17 cellular contexts compared by ENCODE assay signal in genomic region chr17:48718162-48718780, GRCh38. TPM values are rescaled to one million over a fixed set of nuclear protein-coding genes. Genes with fewer than 3 reads are reported as not detected.
DNase-seq lines count a peak whose midpoint lies in the region; ATAC-seq and TF ChIP-seq lines count a peak whose summit lies in the region.
"Had no signal": no experiment of that assay in that cellular context is flagged by ENCODE, and none has a peak within 500 bp of the region (broad histone marks: within the 10 kb centered on the region; RNA-seq: fewer than 3 reads in every experiment).

No MANE protein-coding gene starts in this region.

- H3K36me3 ChIP-seq in iPS-20b (ENCODE audit: insufficient read depth, low read depth, low read length) (no peaks in the 10 kb centered on the region), gastrocnemius medialis (no peaks in the 10 kb centered on the region)
- H3K36me3 ChIP-seq: spleen, uterus had no signal

- intact Hi-C loops in gastrocnemius medialis (cut with DNase I; ENCODE audit: low total_unique reads): no loop called here

- DNase-seq in activated T-cell treated with anti-CD3 and anti-CD28 coated beads, Interleukin-2, amount 50 U/mL, for 72 hours: no peak
- no peak for DNase-seq in activated T-cell treated with anti-CD3 and anti-CD28 coated beads, Interleukin-2, amount 50 U/mL, for 4 hours
- no peak for DNase-seq in stimulated activated naive CD8-positive, alpha-beta T cell treated with anti-CD3 and anti-CD28 coated beads, Interleukin-15, amount 100 ng/mL, for 72 hours
- DNase-seq in gastrocnemius medialis (no peak), HPDE6-E6E7 (ENCODE audit: extremely low spot score) (no peak)
- DNase-seq: activated CD4-positive, CD25-positive, alpha-beta regulatory T cell; activated effector memory CD4-positive, alpha-beta T cell treated with Interleukin-2 at 50 U/mL for 16 hours; cerebellar nuclear complex; DMS79 treated with DMSO at 0.1 percent for 48 hours; NCI-H1436; NCI-H526 treated with DMSO at 0.1 percent for 48 hours; spleen; uterus had no signal

- H3K4me1 ChIP-seq in iPS-20b (ENCODE audit: insufficient read depth, low read length) (peaks cover 21% of the 10 kb centered on the region), gastrocnemius medialis (peaks cover 0 to 10% of the 10 kb centered on the region in 2 donors)
- H3K4me1 ChIP-seq: uterus had no signal

- H3K27ac ChIP-seq in VCaP (peak overlapping the region; percentile 100), iPS-20b (ENCODE audit: low read length) (no peak overlapping the region), gastrocnemius medialis (no peak overlapping the region)
- H3K27ac ChIP-seq: spleen, uterus had no signal

- no peaks in the 10 kb centered on the region for H3K9me3 Mint-ChIP-seq in activated T-cell treated with anti-CD3 and anti-CD28 coated beads, Interleukin-2, amount 50 U/mL, for 72 hours
- no peaks in the 10 kb centered on the region for H3K9me3 Mint-ChIP-seq in activated T-cell treated with anti-CD3 and anti-CD28 coated beads, Interleukin-2, amount 50 U/mL, for 4 hours
- H3K9me3 Mint-ChIP-seq in stimulated activated naive CD8-positive, alpha-beta T cell treated with anti-CD3 and anti-CD28 coated beads, Interleukin-15, amount 100 ng/mL, for 72 hours: no peaks in the 10 kb centered on the region

- H3K27me3 Mint-ChIP-seq in activated T-cell treated with anti-CD3 and anti-CD28 coated beads, Interleukin-2, amount 50 U/mL, for 72 hours (ENCODE audit: low read depth): peaks cover 72% of the 10 kb centered on the region
- H3K27me3 Mint-ChIP-seq in activated T-cell treated with anti-CD3 and anti-CD28 coated beads, Interleukin-2, amount 50 U/mL, for 4 hours (ENCODE audit: low read depth): peaks cover 88% of the 10 kb centered on the region
- peaks cover 96% of the 10 kb centered on the region for H3K27me3 Mint-ChIP-seq in stimulated activated naive CD8-positive, alpha-beta T cell treated with anti-CD3 and anti-CD28 coated beads, Interleukin-15, amount 100 ng/mL, for 72 hours

- peaks cover 46% of the 10 kb centered on the region for H3K4me1 Mint-ChIP-seq in activated T-cell treated with anti-CD3 and anti-CD28 coated beads, Interleukin-2, amount 50 U/mL, for 72 hours (ENCODE audit: low read depth)
- peaks cover 13% of the 10 kb centered on the region for H3K4me1 Mint-ChIP-seq in activated T-cell treated with anti-CD3 and anti-CD28 coated beads, Interleukin-2, amount 50 U/mL, for 4 hours (ENCODE audit: low read depth)
- H3K4me1 Mint-ChIP-seq in stimulated activated naive CD8-positive, alpha-beta T cell treated with anti-CD3 and anti-CD28 coated beads, Interleukin-15, amount 100 ng/mL, for 72 hours: peaks cover 40% of the 10 kb centered on the region

- no peak for ATAC-seq in activated T-cell treated with anti-CD3 and anti-CD28 coated beads, Interleukin-2, amount 50 U/mL, for 72 hours (replicated peaks in 1 of 2)
- no peak for ATAC-seq in activated T-cell treated with anti-CD3 and anti-CD28 coated beads, Interleukin-2, amount 50 U/mL, for 4 hours
- ATAC-seq in stimulated activated naive CD8-positive, alpha-beta T cell treated with anti-CD3 and anti-CD28 coated beads, Interleukin-15, amount 100 ng/mL, for 72 hours: no peak
- no peak for ATAC-seq in gastrocnemius medialis
- ATAC-seq in GM19328 (IDR thresholded peaks at IDR 0.05; ENCODE audit: unreplicated experiment): no peak

- peak overlapping the region; percentile 42 for H3K27ac Mint-ChIP-seq in activated T-cell treated with anti-CD3 and anti-CD28 coated beads, Interleukin-2, amount 50 U/mL, for 72 hours
- no peak overlapping the region for H3K27ac Mint-ChIP-seq in stimulated activated naive CD8-positive, alpha-beta T cell treated with anti-CD3 and anti-CD28 coated beads, Interleukin-15, amount 100 ng/mL, for 72 hours

- no peaks in the 10 kb centered on the region for H3K9me3 ChIP-seq in iPS-20b (ENCODE audit: insufficient read depth, low read depth, low read length)
- H3K9me3 ChIP-seq in gastrocnemius medialis: no peaks in the 10 kb centered on the region
- H3K9me3 ChIP-seq: spleen, uterus had no signal

- H3K4me3 ChIP-seq in iPS-20b (ENCODE audit: low read length) (peak overlapping the region; percentile 59), gastrocnemius medialis (peak overlapping the region in 1 of 4 donors; percentile 27)
- H3K4me3 ChIP-seq: uterus had no signal

- peaks cover 100% of the 10 kb centered on the region for H3K27me3 ChIP-seq in iPS-20b (ENCODE audit: insufficient read depth, low read length)
- peaks cover 94 to 99% (median 95%) of the 10 kb centered on the region in 3 donors for H3K27me3 ChIP-seq in gastrocnemius medialis

- no peak for TF ChIP-seq POLR2A in gastrocnemius medialis (IDR thresholded peaks at IDR 0.05)

- TF ChIP-seq CTCF in VCaP (conservative IDR thresholded peaks at IDR 0.05): no peak
- TF ChIP-seq CTCF in gastrocnemius medialis (IDR thresholded peaks at IDR 0.05 in 4 of 5, conservative IDR thresholded peaks at IDR 0.05 in 1 of 5): no peak

- peak overlapping the region; percentile 47 to 81 for H3K4me3 Mint-ChIP-seq in activated T-cell treated with anti-CD3 and anti-CD28 coated beads, Interleukin-2, amount 50 U/mL, for 72 hours
- no peak overlapping the region for H3K4me3 Mint-ChIP-seq in activated T-cell treated with anti-CD3 and anti-CD28 coated beads, Interleukin-2, amount 50 U/mL, for 4 hours
- H3K4me3 Mint-ChIP-seq in stimulated activated naive CD8-positive, alpha-beta T cell treated with anti-CD3 and anti-CD28 coated beads, Interleukin-15, amount 100 ng/mL, for 72 hours: peak overlapping the region; percentile 64 to 76

- H3K9ac ChIP-seq in iPS-20b (ENCODE audit: low read depth, low read length): no peak overlapping the region

- in situ Hi-C loops in gastrocnemius medialis (cut with MboI; ENCODE audit: low sequenced_read_pairs in 4 of 4): loop anchor here in 1 of 4 donors (25.0 kb wide), 1 partner anchor 319 kb away; no protein-coding TSS in a partner anchor

- H3K36me3 Mint-ChIP-seq in activated T-cell treated with anti-CD3 and anti-CD28 coated beads, Interleukin-2, amount 50 U/mL, for 72 hours (ENCODE audit: insufficient read depth in 2 of 2): no peaks in the 10 kb centered on the region
- H3K36me3 Mint-ChIP-seq in activated T-cell treated with anti-CD3 and anti-CD28 coated beads, Interleukin-2, amount 50 U/mL, for 4 hours (ENCODE audit: insufficient read depth): no peaks in the 10 kb centered on the region

RNA-seq across cellular contexts. Expression of gene PRAC1, which starts 4.0 kb away (rescaled TPM):
- total RNA-seq in activated T-cell treated with anti-CD3 and anti-CD28 coated beads, Interleukin-2, amount 50 U/mL, for 72 hours: not detected
- not detected for total RNA-seq in activated T-cell treated with anti-CD3 and anti-CD28 coated beads, Interleukin-2, amount 50 U/mL, for 4 hours
- not detected for total RNA-seq in gastrocnemius medialis
- total RNA-seq: myocyte, spleen, uterus had no signal

RNA-seq across cellular contexts. Expression of gene PRAC2, which starts 4.7 kb away (rescaled TPM):
- total RNA-seq in activated T-cell treated with anti-CD3 and anti-CD28 coated beads, Interleukin-2, amount 50 U/mL, for 72 hours: not detected
- not detected for total RNA-seq in activated T-cell treated with anti-CD3 and anti-CD28 coated beads, Interleukin-2, amount 50 U/mL, for 4 hours
- not detected for total RNA-seq in gastrocnemius medialis
- total RNA-seq: myocyte, spleen, uterus had no signal

RNA-seq across cellular contexts. Expression of gene HOXB13, which starts 10.3 kb away (rescaled TPM):
- not detected for total RNA-seq in activated T-cell treated with anti-CD3 and anti-CD28 coated beads, Interleukin-2, amount 50 U/mL, for 72 hours
- total RNA-seq in activated T-cell treated with anti-CD3 and anti-CD28 coated beads, Interleukin-2, amount 50 U/mL, for 4 hours: under 1 TPM in 1 of 3 donors, not detected in 2; 0.11 TPM
- not detected for total RNA-seq in gastrocnemius medialis
- total RNA-seq: spleen, uterus had no signal
